10 cellular contexts compared by ENCODE assay signal in the genomic region with DNA sequence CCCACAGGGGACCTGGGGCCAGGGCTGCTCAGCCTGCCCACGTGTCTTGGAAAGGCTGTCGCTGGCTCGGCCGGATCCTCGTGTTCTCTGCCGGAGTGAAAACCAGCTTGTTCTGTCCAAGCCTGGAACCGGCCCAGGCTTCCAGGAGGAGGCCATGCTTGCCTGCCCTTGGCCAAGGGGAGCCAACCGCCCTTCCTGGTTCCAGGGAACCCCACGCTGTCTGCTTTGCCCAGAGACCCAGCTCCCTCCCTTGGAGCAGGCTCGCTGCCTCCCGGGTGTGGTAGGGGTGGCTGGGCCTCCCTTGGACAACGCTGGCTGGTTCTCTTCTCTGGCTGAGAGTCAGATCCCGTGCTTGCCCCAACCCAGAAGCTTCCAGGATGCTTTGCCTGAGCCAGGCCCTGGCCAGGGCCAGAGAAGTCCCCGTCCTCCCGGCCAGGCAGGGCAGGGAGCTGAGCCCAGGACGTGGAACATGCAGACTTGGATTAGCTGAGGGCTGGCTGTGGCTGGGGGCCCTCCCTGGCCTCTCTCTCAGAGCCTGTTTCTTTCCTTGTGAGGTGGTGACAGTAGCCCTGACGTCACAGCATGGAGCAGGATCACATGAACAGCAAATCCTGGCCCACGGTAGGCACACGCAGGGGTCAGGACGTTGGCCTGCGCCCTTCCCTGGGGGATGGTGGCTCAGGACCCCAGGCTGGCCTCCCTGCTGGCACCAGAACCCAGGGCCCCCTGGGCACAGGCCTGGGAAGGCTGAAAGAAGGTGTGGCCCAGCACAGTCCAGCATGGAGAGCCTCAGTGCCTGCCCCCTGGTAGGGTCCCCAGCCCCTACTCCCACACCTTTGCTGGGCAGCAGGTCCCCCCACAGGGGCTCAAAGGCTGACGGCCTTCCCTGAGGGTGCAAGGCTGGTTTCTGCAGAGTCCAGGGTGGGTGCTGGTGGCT.
DNase-seq lines count a peak whose midpoint lies in the region; ATAC-seq, FAIRE-seq and TF ChIP-seq lines count a peak whose summit lies in the region.
"Had no signal": no experiment of that assay in that cellular context is flagged by ENCODE, and none has a peak within 500 bp of the region (broad histone marks: within the 10 kb centered on the region; RNA-seq: fewer than 3 reads in every experiment).

No MANE protein-coding gene starts in this region.

- no peaks in the 10 kb centered on the region for H3K9me3 ChIP-seq in stomach

- H3K4me3 ChIP-seq in LNCaP clone FGC (ENCODE audit: low read depth, low read length) (no peak overlapping the region), stomach (no peak overlapping the region)

- H3K27me3 ChIP-seq in stomach = no peaks in the 10 kb centered on the region

- H3K27ac ChIP-seq in stomach = peak overlapping the region; percentile 71 to 95 (median 80)

- no peak for ATAC-seq in HG03039 (IDR thresholded peaks at IDR 0.05; ENCODE audit: unreplicated experiment)
- ATAC-seq: effector memory CD8-positive, alpha-beta T cell; naive thymus-derived CD8-positive, alpha-beta T cell had no signal

- 29 to 42% (median 33%) methylated on average over 13 to 22 of the region's 22 CpGs for WGBS in stomach, 5 donors

- no peaks in the 10 kb centered on the region for H3K36me3 ChIP-seq in stomach

- TF ChIP-seq CTCF in LNCaP clone FGC (IDR thresholded peaks at IDR 0.05; ENCODE audit: control insufficient read depth, extremely low read depth, insufficient read depth) = no peak
- TF ChIP-seq CTCF in stomach (IDR thresholded peaks at IDR 0.05) = no peak

- DNase-seq in LNCaP clone FGC (ENCODE audit: low read depth) (peak; percentile 81), fibroblast of gingiva (ENCODE audit: low read depth) (peak; percentile 72), medulla oblongata (ENCODE audit: extremely low spot score) (peak; percentile 92), stomach (peak; percentile 93), GM12891 (ENCODE audit: insufficient read length, low spot score) (no peak)
- no peak for DNase-seq in activated CD4-positive, CD25-positive, alpha-beta regulatory T cell (lab: John Stamatoyannopoulos, UW)
- DNase-seq in activated CD4-positive, alpha-beta T cell treated with anti-CD3 and anti-CD28 coated beads, Interleukin-2, amount 50 U/mL, for 1 hour = no peak
- DNase-seq: effector memory CD8-positive, alpha-beta T cell had no signal

- no peak for TF ChIP-seq POLR2A in stomach (IDR thresholded peaks at IDR 0.05)
- TF ChIP-seq POLR2A in GM12891 (IDR thresholded peaks at IDR 0.05; ENCODE audit: low read depth, low read length) = no peak

- peaks cover 74 to 96% (median 85%) of the 10 kb centered on the region in 4 donors for H3K4me1 ChIP-seq in stomach

- peak; percentile 45 for TF ChIP-seq EP300 in stomach (IDR thresholded peaks at IDR 0.05)

- intact Hi-C loops in stomach (cut with DNase I; ENCODE audit: low total_unique reads) = loop anchor here (10.0 kb wide), 1 partner anchor 70 kb away; a partner anchor contains a TSS

- no peak for FAIRE-seq in GM12891 (lab: Jason Lieb, UNC)

TF ChIP-seq in GM12891, 5 proteins besides CTCF, POLR2A, EP300 and RAD21:
- TF ChIP-seq POU2F2 (IDR thresholded peaks at IDR 0.05; ENCODE audit: low read depth, low read length) (no peak), SPI1 (IDR thresholded peaks at IDR 0.05; ENCODE audit: low read depth, low read length) (no peak)

Comparison
In these comparisons a context has a peak if more than half of its experiments do, and no peak if none do; other contexts are left out.
1. DNase-seq: peak in LNCaP clone FGC (single experiment), fibroblast of gingiva (single experiment), medulla oblongata (single experiment) and stomach (single experiment); none in activated CD4-positive, CD25-positive, alpha-beta regulatory T cell (0 of 4), GM12891 (single experiment) and activated CD4-positive, alpha-beta T cell treated with anti-CD3 and anti-CD28 coated beads, Interleukin-2, amount 50 U/mL, for 1 hour (single experiment).